In the genomic region with DNA sequence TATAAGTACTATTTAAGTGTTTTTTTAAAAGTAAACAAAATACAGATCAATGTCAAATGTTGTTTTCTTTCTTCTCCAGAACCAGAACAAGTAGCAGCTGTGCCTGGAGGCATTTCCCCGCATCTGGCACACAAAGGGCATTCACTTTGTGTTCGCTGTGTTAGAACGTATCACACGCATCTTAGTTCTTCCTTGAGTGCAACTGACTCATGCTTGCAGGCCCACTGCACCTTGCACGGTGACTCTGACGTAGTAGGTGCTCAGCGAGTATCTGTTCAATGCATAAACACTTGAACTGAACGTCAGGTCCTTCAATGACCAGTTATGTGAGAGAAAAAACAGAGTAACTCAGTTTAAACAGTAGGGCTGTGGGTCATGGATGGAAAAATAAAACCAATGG, we compare ENCODE assay signal across 31 cellular contexts. TPM values are rescaled to one million over a fixed set of nuclear protein-coding genes. Genes with fewer than 3 reads are reported as not detected.
"Had no signal": no experiment of that assay in that cellular context is flagged by ENCODE, and none has a peak within 500 bp of the region (broad histone marks: within the 10 kb centered on the region; RNA-seq: fewer than 3 reads in every experiment).

No MANE protein-coding gene starts in this region.

- H3K27me3 ChIP-seq: esophagus squamous epithelium, heart left ventricle, upper lobe of left lung had no signal

- DNase-seq: activated CD4-positive, alpha-beta memory T cell treated with anti-CD3 and anti-CD28 coated beads for 36 hours; activated CD4-positive, alpha-beta T cell treated with anti-CD3 and anti-CD28 coated beads, Interleukin-2, amount 10 ng/mL, durations not matched to agents 24 days and 14 days; activated CD4-positive, CD25-positive, alpha-beta regulatory T cell treated with anti-CD3 and anti-CD28 coated beads, Interleukin-2, amount 50 U/mL, for 72 hours; activated CD8-positive, alpha-beta memory T cell treated with anti-CD3 and anti-CD28 coated beads, Interleukin-2, amount 50 U/mL, for 48 hours; activated gamma-delta T cell treated with Interleukin-2 at 50 U/mL for 16 hours; activated naive CD4-positive, alpha-beta T cell treated with anti-CD3 and anti-CD28 coated beads, Interleukin-2, amount 50 U/mL, for 16 hours; activated naive CD8-positive, alpha-beta T cell treated with anti-CD3 and anti-CD28 coated beads, Interleukin-2, amount 50 U/mL, for 24 hours; activated T-cell treated with anti-CD3 and anti-CD28 coated beads, Interleukin-2, amount 50 U/mL, for 24 hours; amygdala; caudate nucleus; effector CD4-positive, alpha-beta T cell; esophagus squamous epithelium; heart left ventricle; hypothalamus; immature natural killer cell; naive thymus-derived CD8-positive, alpha-beta T cell; occipital lobe; right cardiac atrium; stimulated activated CD4-positive, alpha-beta T cell treated with anti-CD3 and anti-CD28 coated beads, Interleukin-4, amount 100 ng/mL, for 24 hours; stimulated activated naive CD8-positive, alpha-beta T cell treated with anti-CD3 and anti-CD28 coated beads, Interleukin-15, amount 100 ng/mL, for 72 hours; substantia nigra; T-helper 2 cell; upper lobe of left lung had no signal

- H3K27ac Mint-ChIP-seq: activated CD4-positive, alpha-beta memory T cell treated with anti-CD3 and anti-CD28 coated beads for 36 hours; activated CD4-positive, alpha-beta T cell treated with anti-CD3 and anti-CD28 coated beads, Interleukin-2, amount 10 ng/mL, durations not matched to agents 24 days and 14 days; activated naive CD8-positive, alpha-beta T cell treated with anti-CD3 and anti-CD28 coated beads, Interleukin-2, amount 50 U/mL, for 24 hours; activated T-cell treated with anti-CD3 and anti-CD28 coated beads, Interleukin-2, amount 50 U/mL, for 24 hours; dendritic cell treated with granulocyte-macrophage colony-stimulating factor and Interleukin-4, amounts not matched to agents 40 ng/mL and 50 ng/mL, for 4 days had no signal

- H2AFZ ChIP-seq: neural progenitor cell had no signal

- FAIRE-seq: endometrium had no signal

- H3K36me3 Mint-ChIP-seq: activated CD4-positive, alpha-beta memory T cell treated with anti-CD3 and anti-CD28 coated beads for 36 hours had no signal

- H3K9me3 Mint-ChIP-seq: activated CD4-positive, alpha-beta memory T cell treated with anti-CD3 and anti-CD28 coated beads for 36 hours; activated CD4-positive, alpha-beta T cell treated with anti-CD3 and anti-CD28 coated beads, Interleukin-2, amount 10 ng/mL, durations not matched to agents 24 days and 14 days; activated naive CD8-positive, alpha-beta T cell treated with anti-CD3 and anti-CD28 coated beads, Interleukin-2, amount 50 U/mL, for 24 hours; activated T-cell treated with anti-CD3 and anti-CD28 coated beads, Interleukin-2, amount 50 U/mL, for 24 hours; activated T-helper 17 cell treated with anti-CD3 and anti-CD28 coated beads, Interleukin-2, amount 50 U/mL, for 72 hours; dendritic cell treated with granulocyte-macrophage colony-stimulating factor and Interleukin-4, amounts not matched to agents 40 ng/mL and 50 ng/mL, for 4 days; immature natural killer cell; naive thymus-derived CD8-positive, alpha-beta T cell; stimulated activated effector memory CD8-positive, alpha-beta T cell treated with anti-CD3 and anti-CD28 coated beads, Interleukin-12 subunit alpha, Interleukin-12 subunit beta, amount 100 ng/mL, for 72 hours; stimulated activated naive CD8-positive, alpha-beta T cell treated with anti-CD3 and anti-CD28 coated beads, Interleukin-15, amount 100 ng/mL, for 72 hours had no signal

- H3K27me3 Mint-ChIP-seq: activated CD4-positive, alpha-beta memory T cell treated with anti-CD3 and anti-CD28 coated beads for 36 hours; activated CD4-positive, alpha-beta T cell treated with anti-CD3 and anti-CD28 coated beads, Interleukin-2, amount 10 ng/mL, durations not matched to agents 24 days and 14 days; activated naive CD8-positive, alpha-beta T cell treated with anti-CD3 and anti-CD28 coated beads, Interleukin-2, amount 50 U/mL, for 24 hours; activated T-cell treated with anti-CD3 and anti-CD28 coated beads, Interleukin-2, amount 50 U/mL, for 24 hours; activated T-helper 17 cell treated with anti-CD3 and anti-CD28 coated beads, Interleukin-2, amount 50 U/mL, for 72 hours; naive thymus-derived CD8-positive, alpha-beta T cell; stimulated activated naive CD8-positive, alpha-beta T cell treated with anti-CD3 and anti-CD28 coated beads, Interleukin-15, amount 100 ng/mL, for 72 hours had no signal

- H3K4me3 Mint-ChIP-seq: activated CD4-positive, alpha-beta memory T cell treated with anti-CD3 and anti-CD28 coated beads for 36 hours; activated CD4-positive, alpha-beta T cell treated with anti-CD3 and anti-CD28 coated beads, Interleukin-2, amount 10 ng/mL, durations not matched to agents 24 days and 14 days; activated naive CD8-positive, alpha-beta T cell treated with anti-CD3 and anti-CD28 coated beads, Interleukin-2, amount 50 U/mL, for 24 hours; activated T-cell treated with anti-CD3 and anti-CD28 coated beads, Interleukin-2, amount 50 U/mL, for 24 hours; activated T-helper 17 cell treated with anti-CD3 and anti-CD28 coated beads, Interleukin-2, amount 50 U/mL, for 72 hours; dendritic cell treated with granulocyte-macrophage colony-stimulating factor and Interleukin-4, amounts not matched to agents 40 ng/mL and 50 ng/mL, for 4 days; immature natural killer cell; naive thymus-derived CD8-positive, alpha-beta T cell; neural progenitor cell; stimulated activated effector memory CD8-positive, alpha-beta T cell treated with anti-CD3 and anti-CD28 coated beads, Interleukin-12 subunit alpha, Interleukin-12 subunit beta, amount 100 ng/mL, for 72 hours; stimulated activated naive CD8-positive, alpha-beta T cell treated with anti-CD3 and anti-CD28 coated beads, Interleukin-15, amount 100 ng/mL, for 72 hours had no signal

- H3K27ac ChIP-seq: epithelial cell of prostate, esophagus squamous epithelium, heart left ventricle, neural progenitor cell, upper lobe of left lung had no signal

- ATAC-seq: activated naive CD8-positive, alpha-beta T cell treated with anti-CD3 and anti-CD28 coated beads, Interleukin-2, amount 50 U/mL, for 24 hours; activated T-helper 17 cell treated with anti-CD3 and anti-CD28 coated beads, Interleukin-2, amount 50 U/mL, for 72 hours; heart left ventricle; naive thymus-derived CD8-positive, alpha-beta T cell; right cardiac atrium; stimulated activated effector memory CD8-positive, alpha-beta T cell treated with anti-CD3 and anti-CD28 coated beads, Interleukin-12 subunit alpha, Interleukin-12 subunit beta, amount 100 ng/mL, for 72 hours; stimulated activated naive CD8-positive, alpha-beta T cell treated with anti-CD3 and anti-CD28 coated beads, Interleukin-15, amount 100 ng/mL, for 72 hours had no signal

- H3K4me3 ChIP-seq: esophagus squamous epithelium, heart left ventricle, neural progenitor cell, upper lobe of left lung had no signal

- H3K36me3 ChIP-seq: neural progenitor cell had no signal

- H3K9me3 ChIP-seq: esophagus squamous epithelium, heart left ventricle, upper lobe of left lung had no signal

- H3K4me2 ChIP-seq: neural progenitor cell had no signal

- H3K9ac ChIP-seq: neural progenitor cell had no signal

RNA-seq across cellular contexts. Expression of a gene that starts 44.4 kb away (rescaled TPM):
- total RNA-seq: activated CD4-positive, alpha-beta memory T cell treated with anti-CD3 and anti-CD28 coated beads for 36 hours; activated CD4-positive, alpha-beta T cell treated with anti-CD3 and anti-CD28 coated beads, Interleukin-2, amount 10 ng/mL, durations not matched to agents 24 days and 14 days; activated T-helper 17 cell treated with anti-CD3 and anti-CD28 coated beads, Interleukin-2, amount 50 U/mL, for 72 hours; esophagus squamous epithelium; heart left ventricle; kidney epithelial cell; lower leg skin; naive thymus-derived CD8-positive, alpha-beta T cell; right cardiac atrium had no signal
- polyA plus RNA-seq: heart left ventricle; immature natural killer cell; naive thymus-derived CD8-positive, alpha-beta T cell; right cardiac atrium had no signal
